8 cellular contexts compared by ENCODE assay signal in genomic region chr1:160085686-160086089, GRCh38. TPM values are rescaled to one million over a fixed set of nuclear protein-coding genes. Genes with fewer than 3 reads are reported as not detected.
DNase-seq lines count a peak whose midpoint lies in the region; ATAC-seq and TF ChIP-seq lines count a peak whose summit lies in the region.

No MANE protein-coding gene starts in this region.

- peaks cover 0 to 3% (median 0%) of the 10 kb centered on the region in 4 donors for H3K4me1 ChIP-seq in right lobe of liver

- no peaks in the 10 kb centered on the region for H3K9me3 ChIP-seq in right lobe of liver

- peaks cover 16% of the 10 kb centered on the region for H3K4me1 Mint-ChIP-seq in CD14-positive monocyte

- peak; percentile 58 for DNase-seq in CD14-positive monocyte (ENCODE audit: low spot score)
- DNase-seq in NCI-H748 (lab: John Stamatoyannopoulos, UW; ENCODE audit: unreplicated experiment): peak; percentile 73
- peak; percentile 73 to 75 for DNase-seq in activated CD4-positive, alpha-beta T cell treated with anti-CD3 and anti-CD28 coated beads, Interleukin-2, amount 50 U/mL, for 4 hours
- peak; percentile 85 for DNase-seq in choroid plexus epithelial cell (ENCODE audit: low read depth)
- peak; percentile 79 to 85 (median 82) for DNase-seq in right lobe of liver
- peak; percentile 50 to 79 (median 62) for DNase-seq in stimulated activated CD4-positive, alpha-beta T cell treated with anti-CD3 and anti-CD28 coated beads, TNF-alpha, amount 100 ng/mL, for 24 hours (ENCODE audit: low read depth in 3 of 3)

- TF ChIP-seq CTCF in CD14-positive monocyte (IDR thresholded peaks at IDR 0.05): peak; percentile 90
- peak; percentile 92 for TF ChIP-seq CTCF in choroid plexus epithelial cell (conservative IDR thresholded peaks at IDR 0.05; ENCODE audit: low read depth, low read length)
- peak; percentile 70 to 94 (median 92) for TF ChIP-seq CTCF in right lobe of liver (IDR thresholded peaks at IDR 0.05)

- ATAC-seq in HG03039 (IDR thresholded peaks at IDR 0.05; ENCODE audit: unreplicated experiment) (peak; percentile 41), right lobe of liver (peak; percentile 80 to 91 (median 88)), HG03469 (IDR thresholded peaks at IDR 0.05; ENCODE audit: unreplicated experiment) (no peak)

- H3K27me3 Mint-ChIP-seq in CD14-positive monocyte (ENCODE audit: low read depth in 3 of 3): peaks cover 28 to 51% (median 44%) of the 10 kb centered on the region in 3 donors

- no peaks in the 10 kb centered on the region for H3K27me3 ChIP-seq in right lobe of liver

- H3K9me3 Mint-ChIP-seq in CD14-positive monocyte: peaks cover 0 to 9% (median 0%) of the 10 kb centered on the region in 7 donors

- peak overlapping the region in 1 of 7 donors; percentile 37 for H3K27ac Mint-ChIP-seq in CD14-positive monocyte

- peaks cover 2 to 17% of the 10 kb centered on the region in 2 donors for H3K36me3 Mint-ChIP-seq in CD14-positive monocyte

- TF ChIP-seq POLR2A in right lobe of liver (IDR thresholded peaks at IDR 0.05): no peak

- intact Hi-C loops in CD14-positive monocyte (cut with micrococcal nuclease): loop anchor here in 1 of 2 donors (5.0 kb wide), 3 partner anchors 148 to 207 kb away; no protein-coding TSS in a partner anchor
- intact Hi-C loops in right lobe of liver (cut with DNase I): no loop called here

- H3K4me3 ChIP-seq in choroid plexus epithelial cell (ENCODE audit: low read depth, low read length) (no peak overlapping the region), right lobe of liver (no peak overlapping the region)

- H3K36me3 ChIP-seq in right lobe of liver: no peaks in the 10 kb centered on the region

- WGBS in right lobe of liver (ENCODE audit: insufficient coverage, low coverage, low lambda C conversion rate, missing lambda C conversion rate): 35% methylated on average over 8 of the region's 12 CpGs

- no peak overlapping the region for H3K4me3 Mint-ChIP-seq in CD14-positive monocyte

- H3K27ac ChIP-seq in right lobe of liver: no peak overlapping the region

RNA-seq across cellular contexts. Expression of gene KCNJ9, which starts 4.3 kb away (rescaled TPM):
- not detected for polyA plus RNA-seq in CD14-positive monocyte
- not detected for total RNA-seq in right lobe of liver

RNA-seq across cellular contexts. Expression of gene IGSF8, which starts 12.7 kb away (rescaled TPM):
- 10 to 100 TPM in 1 of 2 donors, 1 to 10 TPM in 1; 9.6 to 10.8 TPM for polyA plus RNA-seq in CD14-positive monocyte
- total RNA-seq in right lobe of liver: 10 to 100 TPM; 27.5 to 45.7 (median 29.4) TPM

RNA-seq across cellular contexts. Expression of gene KCNJ10, which starts 15.7 kb away (rescaled TPM):
- not detected for polyA plus RNA-seq in CD14-positive monocyte
- 1 to 10 TPM in 2 of 6 experiments, under 1 TPM in 3, not detected in 1; 0.23 to 3.1 (median 0.31) TPM for total RNA-seq in right lobe of liver

RNA-seq across cellular contexts. Expression of gene ATP1A2, which starts 29.9 kb away (rescaled TPM):
- polyA plus RNA-seq in CD14-positive monocyte: not detected
- 1 to 10 TPM in 1 of 6 experiments, under 1 TPM in 5; 0.22 to 1.7 (median 0.36) TPM for total RNA-seq in right lobe of liver

RNA-seq across cellular contexts. Expression of gene PIGM, which starts 53.9 kb away (rescaled TPM):
- polyA plus RNA-seq in CD14-positive monocyte: 1 to 10 TPM; 3.7 to 4.2 TPM
- 1 to 10 TPM; 3.3 to 4.7 (median 3.9) TPM for total RNA-seq in right lobe of liver
